ENCODE assay signal across 1 cellular context in genomic region chr2:200509608-200510433, GRCh38.
A peak's percentile ranks its signal among the peaks of the same experiment; 100 is the strongest.
TF ChIP-seq lines count a peak whose summit lies in the region.

Gene KCTD18 (minus strand): TSS chr2:200510068. CDS start chr2:200507016, 3,052 bp downstream.

TF ChIP-seq in HepG2, 621 proteins besides CTCF, POLR2A, EP300 and RAD21 (continued from another document and continues in another):
- TF ChIP-seq NR2F6 (IDR thresholded peaks at IDR 0.05) (no peak), NR2F6 (CRISPR knock-in tag; IDR thresholded peaks at IDR 0.05) (no peak; the same call in 1 of the 2 replicates), RNF2 (conservative IDR thresholded peaks at IDR 0.05; ENCODE audit: low read depth) (0 out of 2 replicates have a peak, but pooled peaks have one; percentile 45), ZBTB34 (CRISPR knock-in tag; IDR thresholded peaks at IDR 0.05) (peak; percentile 58; the same call in 1 of the 2 replicates), ZNF451 (CRISPR knock-in tag; IDR thresholded peaks at IDR 0.05) (peak; percentile 98), HNRNPUL1 (IDR thresholded peaks at IDR 0.05; ENCODE audit: low read depth, low read length) (no peak), NFE2L2 (IDR thresholded peaks at IDR 0.05; ENCODE audit: low read length) (no peak), ARNTL (CRISPR knock-in tag; IDR thresholded peaks at IDR 0.05) (no peak), AGO2 (optimal IDR thresholded peaks at IDR 0.05; ENCODE audit: low read depth, low read length) (peak; percentile 65), HMGXB4 (CRISPR knock-in tag; IDR thresholded peaks at IDR 0.05; ENCODE audit: borderline replicate concordance in 1 of 2, low read depth in 1 of 2) (peak; percentile 95 to 98), SATB2 (CRISPR knock-in tag; IDR thresholded peaks at IDR 0.05) (no peak), TFDP2 (CRISPR knock-in tag; IDR thresholded peaks at IDR 0.05) (peak; percentile 82), ZNF704 (CRISPR knock-in tag; IDR thresholded peaks at IDR 0.05; ENCODE audit: borderline replicate concordance) (no peak), ZNF446 (CRISPR knock-in tag; IDR thresholded peaks at IDR 0.05) (no peak), ZNF407 (CRISPR knock-in tag; IDR thresholded peaks at IDR 0.05; ENCODE audit: not compliant biosample characterization) (peak; percentile 53), SIX1 (CRISPR knock-in tag; IDR thresholded peaks at IDR 0.05; ENCODE audit: borderline replicate concordance) (no peak), STAT5B (CRISPR knock-in tag; IDR thresholded peaks at IDR 0.05) (no peak), ZMAT3 (CRISPR knock-in tag; conservative IDR thresholded peaks at IDR 0.05) (peak; percentile 86), HNRNPK (IDR thresholded peaks at IDR 0.05; ENCODE audit: low read depth, low read length, poor library complexity, severe bottlenecking) (peak; percentile 88), ZNF280B (CRISPR knock-in tag; IDR thresholded peaks at IDR 0.05; ENCODE audit: borderline replicate concordance) (no peak), ZNF224 (CRISPR knock-in tag; IDR thresholded peaks at IDR 0.05) (0 out of 2 replicates have a peak, but pooled peaks have one; percentile 48), PCBP2 (optimal IDR thresholded peaks at IDR 0.05; ENCODE audit: low read depth, low read length, poor library complexity, severe bottlenecking) (no peak), ZNF281 (CRISPR knock-in tag; IDR thresholded peaks at IDR 0.05; ENCODE audit: borderline replicate concordance) (peak; percentile 88; the same call in 1 of the 2 replicates), ISL2 (CRISPR knock-in tag; IDR thresholded peaks at IDR 0.05) (0 out of 2 replicates have a peak, but pooled peaks have one; percentile 30), ZBTB33 (CRISPR knock-in tag; IDR thresholded peaks at IDR 0.05) (peak; percentile 32; the same call in 1 of the 2 replicates), MAFK (conservative IDR thresholded peaks at IDR 0.05 in 1 of 2, IDR thresholded peaks at IDR 0.05 in 1 of 2; ENCODE audit: low read length in 2 of 2) (no peak), THAP9 (CRISPR knock-in tag; IDR thresholded peaks at IDR 0.05; ENCODE audit: borderline replicate concordance) (0 out of 2 replicates have a peak, but pooled peaks have one; percentile 34), MAX (IDR thresholded peaks at IDR 0.05) (peak; percentile 92)
